ENCODE assay signal across 15 cellular contexts in the genomic region with DNA sequence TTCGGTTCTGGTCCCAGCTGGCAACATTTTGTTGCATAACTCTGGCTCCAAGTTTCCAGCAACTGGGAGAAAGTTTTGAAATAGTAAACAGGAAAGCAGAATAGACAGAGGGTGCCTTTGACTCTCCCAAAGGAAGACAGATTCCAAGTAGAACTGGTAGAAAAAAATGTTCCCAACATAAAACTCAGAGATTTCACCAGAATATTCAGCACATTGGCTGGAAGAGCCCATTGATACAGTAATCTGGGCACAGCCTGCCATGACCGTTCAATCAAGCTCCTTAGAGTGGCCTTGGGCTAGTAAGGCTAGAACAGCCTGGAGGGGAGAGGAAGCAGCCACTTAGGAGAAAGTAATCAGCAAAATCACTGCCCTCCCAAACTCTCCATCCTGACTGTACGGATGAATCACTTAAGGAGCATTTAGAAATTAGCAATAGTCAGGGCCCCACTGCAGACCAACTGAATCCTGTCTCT.
DNase-seq lines count a peak whose midpoint lies in the region; ATAC-seq, FAIRE-seq and TF ChIP-seq lines count a peak whose summit lies in the region.
"Had no signal": no experiment of that assay in that cellular context is flagged by ENCODE, and none has a peak within 500 bp of the region (broad histone marks: within the 10 kb centered on the region; RNA-seq: fewer than 3 reads in every experiment).

No MANE protein-coding gene starts in this region.

- H3K4me2 ChIP-seq in endothelial cell of umbilical vein (ENCODE audit: insufficient read depth, low read length) (no peak overlapping the region), mesendoderm (ENCODE audit: low read length) (no peak overlapping the region)

- H3K56ac ChIP-seq in mesendoderm (ENCODE audit: low read length): no peak overlapping the region

- TF ChIP-seq CTCF in Peyer's patch (IDR thresholded peaks at IDR 0.05): no peak
- no peak for TF ChIP-seq CTCF in endothelial cell of umbilical vein (IDR thresholded peaks at IDR 0.05; ENCODE audit: extremely low read depth in 1 of 2, insufficient read depth in 1 of 2, low read depth in 1 of 2, low read length in 2 of 2)
- TF ChIP-seq CTCF in tibial nerve (IDR thresholded peaks at IDR 0.05): no peak

- no peak for DNase-seq in Peyer's patch
- DNase-seq in endothelial cell of umbilical vein (ENCODE audit: low read depth, low spot score): peak; percentile 46
- DNase-seq in mesendoderm: no peak
- no peak for DNase-seq in tibial nerve (ENCODE audit: low spot score in 2 of 2)
- DNase-seq in NCI-H524 (lab: John Stamatoyannopoulos, UW): no peak
- no peak for DNase-seq in activated T-cell treated with anti-CD3 and anti-CD28 coated beads, Interleukin-2, amount 50 U/mL, for 72 hours
- no peak for DNase-seq in NCI-H510A treated with DMSO at 0.1 percent for 48 hours (lab: John Stamatoyannopoulos, UW)
- DNase-seq: activated CD4-positive, alpha-beta T cell treated with anti-CD3 and anti-CD28 coated beads, Interleukin-2, amount 50 U/mL, for 1 hour; activated naive CD8-positive, alpha-beta T cell treated with anti-CD3 and anti-CD28 coated beads, Interleukin-2, amount 50 U/mL, for 24 hours; DMS79 treated with DMSO at 0.1 percent for 48 hours; hippocampal formation; NCI-H1417 treated with DMSO at 0.1 percent for 48 hours; posterior cingulate gyrus; SHP77 treated with DMSO at 0.1 percent for 48 hours had no signal

- H2AK5ac ChIP-seq in mesendoderm (ENCODE audit: low read length): no peak overlapping the region

- H3K27ac Mint-ChIP-seq in activated T-cell treated with anti-CD3 and anti-CD28 coated beads, Interleukin-2, amount 50 U/mL, for 72 hours: no peak overlapping the region
- H3K27ac Mint-ChIP-seq: activated naive CD8-positive, alpha-beta T cell treated with anti-CD3 and anti-CD28 coated beads, Interleukin-2, amount 50 U/mL, for 24 hours had no signal

- H3K9me3 ChIP-seq in Peyer's patch: no peaks in the 10 kb centered on the region
- H3K9me3 ChIP-seq in endothelial cell of umbilical vein (replicated peaks; ENCODE audit: control insufficient read depth, insufficient read depth, low read length): no peaks in the 10 kb centered on the region
- H3K9me3 ChIP-seq in tibial nerve: no peaks in the 10 kb centered on the region

- peaks cover 3 to 9% of the 10 kb centered on the region in 2 donors for H3K36me3 Mint-ChIP-seq in activated T-cell treated with anti-CD3 and anti-CD28 coated beads, Interleukin-2, amount 50 U/mL, for 72 hours (ENCODE audit: insufficient read depth in 2 of 2)

- no peaks in the 10 kb centered on the region for H3K9me1 ChIP-seq in endothelial cell of umbilical vein (replicated peaks; ENCODE audit: control insufficient read depth, extremely low read depth, insufficient read depth, low read length)

- no peaks in the 10 kb centered on the region for H3K27me3 ChIP-seq in Peyer's patch
- no peaks in the 10 kb centered on the region for H3K27me3 ChIP-seq in endothelial cell of umbilical vein (ENCODE audit: control insufficient read depth in 2 of 2, insufficient read depth in 2 of 2, low read length in 2 of 2)
- H3K27me3 ChIP-seq in mesendoderm (ENCODE audit: insufficient read depth, low read length, poor library complexity): no peaks in the 10 kb centered on the region
- no peaks in the 10 kb centered on the region for H3K27me3 ChIP-seq in tibial nerve

- H3K27ac ChIP-seq in Peyer's patch: peak overlapping the region; percentile 20 to 77 (median 48)
- peak overlapping the region; percentile 20 for H3K27ac ChIP-seq in endothelial cell of umbilical vein (ENCODE audit: insufficient read depth, low read depth, low read length)
- H3K27ac ChIP-seq in mesendoderm (ENCODE audit: low read depth, low read length): no peak overlapping the region
- peak overlapping the region; percentile 72 to 98 (median 94) for H3K27ac ChIP-seq in tibial nerve

- intact Hi-C loops in endothelial cell of umbilical vein (cut with micrococcal nuclease): no loop called here

- no CpG with 5 or more reads among the region's 3 CpGs for WGBS in mesendoderm (ENCODE audit: extremely low coverage, insufficient coverage, low lambda C conversion rate)
- WGBS in tibial nerve, 2 donors: 7 to 15% methylated on average over 3 of the region's 3 CpGs

- CTCF ChIA-PET in endothelial cell of umbilical vein (lab: Charles Lee): interaction anchor here (1.4 to 1.6 kb wide), 2 partner anchors 9 to 16 kb away, joined by 4 read pairs; no protein-coding TSS in a partner anchor

- no peak overlapping the region for H3K4me3 ChIP-seq in Peyer's patch
- no peak overlapping the region for H3K4me3 ChIP-seq in endothelial cell of umbilical vein (replicated peaks in 1 of 3; ENCODE audit: insufficient read depth in 1 of 3, low read depth in 1 of 3, low read length in 3 of 3)
- H3K4me3 ChIP-seq in mesendoderm (ENCODE audit: low read length): no peak overlapping the region
- peak overlapping the region in 1 of 4 donors; percentile 0 for H3K4me3 ChIP-seq in tibial nerve

- peak; percentile 83 to 92 for TF ChIP-seq EP300 in tibial nerve (IDR thresholded peaks at IDR 0.05)

- H3K9ac ChIP-seq in endothelial cell of umbilical vein (replicated peaks; ENCODE audit: extremely low read depth, insufficient read depth, low read length): no peak overlapping the region
- no peak overlapping the region for H3K9ac ChIP-seq in mesendoderm (ENCODE audit: low read length)

- dilution Hi-C loops in endothelial cell of umbilical vein (cut with MboI; ENCODE audit: extremely low pct_ligation_motif_present, low sequenced_read_pairs): no loop called here

- no peak overlapping the region for H3K4me3 Mint-ChIP-seq in activated T-cell treated with anti-CD3 and anti-CD28 coated beads, Interleukin-2, amount 50 U/mL, for 72 hours
- H3K4me3 Mint-ChIP-seq: activated naive CD8-positive, alpha-beta T cell treated with anti-CD3 and anti-CD28 coated beads, Interleukin-2, amount 50 U/mL, for 24 hours had no signal

- peak; percentile 73 for FAIRE-seq in endothelial cell of umbilical vein (lab: Jason Lieb, UNC)

- peaks cover 33% of the 10 kb centered on the region for H3K4me1 Mint-ChIP-seq in activated T-cell treated with anti-CD3 and anti-CD28 coated beads, Interleukin-2, amount 50 U/mL, for 72 hours (ENCODE audit: low read depth)

- H4K20me1 ChIP-seq in endothelial cell of umbilical vein (replicated peaks; ENCODE audit: control insufficient read depth, extremely low read depth, insufficient read depth, low read length): no peaks in the 10 kb centered on the region

- POLR2A ChIA-PET in endothelial cell of umbilical vein (lab: Charles Lee): no interaction called here

- H3K79me1 ChIP-seq in mesendoderm (ENCODE audit: low read length): no peaks in the 10 kb centered on the region

- peak overlapping the region; percentile 41 for H3K18ac ChIP-seq in mesendoderm (ENCODE audit: low read length)

- H2AFZ ChIP-seq in endothelial cell of umbilical vein (ENCODE audit: low read depth, low read length): peak overlapping the region; percentile 25

- H2BK5ac ChIP-seq in mesendoderm (ENCODE audit: low read length): no peak overlapping the region

- H3K36me3 ChIP-seq in Peyer's patch (no peaks in the 10 kb centered on the region), endothelial cell of umbilical vein (ENCODE audit: control insufficient read depth in 2 of 2, extremely low read depth in 1 of 2, insufficient read depth in 2 of 2, low read length in 2 of 2) (no peaks in the 10 kb centered on the region), mesendoderm (ENCODE audit: control insufficient read depth, insufficient read depth, low read length) (no peaks in the 10 kb centered on the region), tibial nerve (no peaks in the 10 kb centered on the region)

- no peak overlapping the region for H3K4ac ChIP-seq in mesendoderm (ENCODE audit: low read depth, low read length)

- H2BK15ac ChIP-seq in mesendoderm (replicated peaks; ENCODE audit: low read depth): peak overlapping the region; percentile 23

- H4K8ac ChIP-seq in mesendoderm (ENCODE audit: low read depth, low read length): no peak overlapping the region

- peaks cover 0 to 2% of the 10 kb centered on the region in 2 donors for H3K9me3 Mint-ChIP-seq in activated T-cell treated with anti-CD3 and anti-CD28 coated beads, Interleukin-2, amount 50 U/mL, for 72 hours

- peaks cover 21% of the 10 kb centered on the region for H3K27me3 Mint-ChIP-seq in activated T-cell treated with anti-CD3 and anti-CD28 coated beads, Interleukin-2, amount 50 U/mL, for 72 hours (ENCODE audit: low read depth)

- H3K4me1 ChIP-seq in Peyer's patch: peaks cover 0 to 7% (median 0%) of the 10 kb centered on the region in 4 donors
- peaks cover 52% of the 10 kb centered on the region for H3K4me1 ChIP-seq in endothelial cell of umbilical vein (ENCODE audit: control insufficient read depth, extremely low read depth, insufficient read depth, low read length)
- H3K4me1 ChIP-seq in mesendoderm (ENCODE audit: control insufficient read depth, low read depth, low read length): peaks cover 3% of the 10 kb centered on the region
- H3K4me1 ChIP-seq in tibial nerve: peaks cover 3 to 80% (median 51%) of the 10 kb centered on the region in 4 donors

- BruUV-seq in endothelial cell of umbilical vein (replicated peaks; lab: Mats Ljungman, UMichigan): no TSS peak

- H4K5ac ChIP-seq in mesendoderm (ENCODE audit: low read length): no peak overlapping the region

- TF ChIP-seq POLR2A in Peyer's patch (IDR thresholded peaks at IDR 0.05): no peak
- no peak for TF ChIP-seq POLR2A in endothelial cell of umbilical vein (IDR thresholded peaks at IDR 0.05; ENCODE audit: low read depth, low read length)
- TF ChIP-seq POLR2A in tibial nerve (IDR thresholded peaks at IDR 0.05): peak in 1 of 2 donors; percentile 29

- H3K79me2 ChIP-seq in endothelial cell of umbilical vein (ENCODE audit: control insufficient read depth, insufficient read depth, low read length) (no peaks in the 10 kb centered on the region), mesendoderm (ENCODE audit: control insufficient read depth, insufficient read depth, low read length) (no peaks in the 10 kb centered on the region)

- no peak overlapping the region for H2BK120ac ChIP-seq in mesendoderm (ENCODE audit: low read depth, low read length)

- no peak for ATAC-seq in HG03097 (IDR thresholded peaks at IDR 0.05; ENCODE audit: low FRiP score, unreplicated experiment)
- no peak for ATAC-seq in activated T-cell treated with anti-CD3 and anti-CD28 coated beads, Interleukin-2, amount 50 U/mL, for 72 hours (replicated peaks in 1 of 2)
- ATAC-seq: activated naive CD8-positive, alpha-beta T cell treated with anti-CD3 and anti-CD28 coated beads, Interleukin-2, amount 50 U/mL, for 24 hours had no signal

- no peak overlapping the region for H3K23ac ChIP-seq in mesendoderm (ENCODE audit: low read length)

TF ChIP-seq in endothelial cell of umbilical vein, 7 proteins besides CTCF, POLR2A, EP300 and RAD21 (continues in another document):
- TF ChIP-seq FOS (IDR thresholded peaks at IDR 0.05; ENCODE audit: borderline replicate concordance, insufficient read depth, low read length) (peak; percentile 52), POLR2AphosphoS5 (IDR thresholded peaks at IDR 0.05; ENCODE audit: insufficient read depth, low read depth, low read length) (no peak)
- TF ChIP-seq, protein P1, sequence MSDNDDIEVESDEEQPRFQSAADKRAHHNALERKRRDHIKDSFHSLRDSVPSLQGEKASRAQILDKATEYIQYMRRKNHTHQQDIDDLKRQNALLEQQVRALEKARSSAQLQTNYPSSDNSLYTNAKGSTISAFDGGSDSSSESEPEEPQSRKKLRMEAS (IDR thresholded peaks at IDR 0.05; ENCODE audit: insufficient read depth, insufficient read length): no peak
